23 cellular contexts compared by ENCODE assay signal in genomic region chr18:8898990-8899389, GRCh38.
DNase-seq lines count a peak whose midpoint lies in the region; ATAC-seq, FAIRE-seq and TF ChIP-seq lines count a peak whose summit lies in the region.
"Had no signal": no experiment of that assay in that cellular context is flagged by ENCODE, and none has a peak within 500 bp of the region (broad histone marks: within the 10 kb centered on the region; RNA-seq: fewer than 3 reads in every experiment).

No MANE protein-coding gene starts in this region.

- H3K27ac Mint-ChIP-seq in glutamatergic neuron (ENCODE audit: unreplicated experiment) = peak overlapping the region; percentile 82
- H3K27ac Mint-ChIP-seq: CD4-positive, CD25-positive, alpha-beta regulatory T cell; stimulated activated naive CD8-positive, alpha-beta T cell treated with anti-CD3 and anti-CD28 coated beads, Interleukin-15, amount 100 ng/mL, for 72 hours had no signal

- WGBS in A549 (ENCODE audit: missing lambda C conversion rate) = 44% methylated on average over 1 of the region's 3 CpGs

- peaks cover 1% of the 10 kb centered on the region for H3K27me3 Mint-ChIP-seq in glutamatergic neuron (ENCODE audit: unreplicated experiment)

- H3K4me1 ChIP-seq in A549 (no peaks in the 10 kb centered on the region), SJCRH30 (no peaks in the 10 kb centered on the region)
- H3K4me1 ChIP-seq: adrenal gland, HAP-1, upper lobe of left lung had no signal

- H3K36me3 Mint-ChIP-seq in glutamatergic neuron (ENCODE audit: unreplicated experiment) = peaks cover 35% of the 10 kb centered on the region
- H3K36me3 Mint-ChIP-seq: CD4-positive, CD25-positive, alpha-beta regulatory T cell had no signal

- H3K9me3 ChIP-seq in A549 (peaks cover 4% of the 10 kb centered on the region; the same call in 1 of the 3 replicates), SJCRH30 (replicated peaks) (no peaks in the 10 kb centered on the region)
- H3K9me3 ChIP-seq: adrenal gland, upper lobe of left lung had no signal

- no peak for TF ChIP-seq EP300 in A549 (IDR thresholded peaks at IDR 0.05)

- POLR2A ChIA-PET in A549 (lab: Yijun Ruan, JAX) = no interaction called here
- POLR2A ChIA-PET in HEK293T (lab: Yijun Ruan, JAX) = no interaction called here

- TF ChIP-seq CTCF in A549 (IDR thresholded peaks at IDR 0.05) (no peak), glutamatergic neuron (IDR thresholded peaks at IDR 0.05; ENCODE audit: partially characterized antibody, unreplicated experiment) (no peak)

- 0 out of 6 replicates have a peak overlapping the region, but pooled peaks of 1 of the 2 experiments have one; percentile 25 for H3K27ac ChIP-seq in A549
- H3K27ac ChIP-seq in SJCRH30 = no peak overlapping the region
- H3K27ac ChIP-seq: adrenal gland, upper lobe of left lung had no signal

- no peak overlapping the region for H3K4me3 ChIP-seq in A549
- H3K4me3 ChIP-seq in SJCRH30 = no peak overlapping the region
- H3K4me3 ChIP-seq: adrenal gland, HAP-1, upper lobe of left lung had no signal

- CTCF ChIA-PET in A549 (lab: Yijun Ruan, JAX) (no interaction called here), HEK293T (lab: Yijun Ruan, JAX) (no interaction called here)

- DNase-seq in A549 (ENCODE audit: low read depth in 1 of 2, low spot score in 1 of 2) = no peak
- DNase-seq in HEK293T (ENCODE audit: extremely low spot score) = no peak
- peak; percentile 33 to 38 for DNase-seq in SJCRH30
- DNase-seq in glutamatergic neuron = peak; percentile 36
- DNase-seq in midbrain (lab: John Stamatoyannopoulos, UW) = no peak
- DNase-seq in urothelium cell line (ENCODE audit: low spot score) = no peak
- DNase-seq in AML-193 (lab: John Stamatoyannopoulos, UW) = no peak
- no peak for DNase-seq in germinal center (ENCODE audit: low spot score)
- DNase-seq: ACHN; activated CD4-positive, alpha-beta T cell treated with anti-CD3 and anti-CD28 coated beads for 48 hours; adrenal gland; CD4-positive, CD25-positive, alpha-beta regulatory T cell; DMS79 treated with DMSO at 0.1 percent for 48 hours; effector memory CD4-positive, alpha-beta T cell; kidney; NCI-H1092; NK-92 treated with Interleukin-12 subunit alpha and Interleukin-12 subunit beta, amount 100 ng/mL, for 24 hours; stimulated activated naive CD8-positive, alpha-beta T cell treated with anti-CD3 and anti-CD28 coated beads, Interleukin-15, amount 100 ng/mL, for 72 hours; upper lobe of left lung had no signal

- no peak for TF ChIP-seq RAD21 in A549 (conservative IDR thresholded peaks at IDR 0.05 in 1 of 2, IDR thresholded peaks at IDR 0.05 in 1 of 2)

- H3K4me1 Mint-ChIP-seq in glutamatergic neuron (ENCODE audit: low read depth, unreplicated experiment) = peaks cover 18% of the 10 kb centered on the region
- H3K4me1 Mint-ChIP-seq: CD4-positive, CD25-positive, alpha-beta regulatory T cell; stimulated activated naive CD8-positive, alpha-beta T cell treated with anti-CD3 and anti-CD28 coated beads, Interleukin-15, amount 100 ng/mL, for 72 hours had no signal

- ATAC-seq in A549 = no peak
- ATAC-seq: sciatic nerve; stimulated activated naive CD8-positive, alpha-beta T cell treated with anti-CD3 and anti-CD28 coated beads, Interleukin-15, amount 100 ng/mL, for 72 hours had no signal

- no peak overlapping the region for H3K4me2 ChIP-seq in A549

- FAIRE-seq in A549 (lab: Jason Lieb, UNC) (no peak), urothelium cell line (lab: Jason Lieb, UNC) (no peak)
- FAIRE-seq: GM19239, kidney, TTC549 had no signal

- no peak overlapping the region for H3K4me3 Mint-ChIP-seq in glutamatergic neuron (ENCODE audit: unreplicated experiment)
- H3K4me3 Mint-ChIP-seq: CD4-positive, CD25-positive, alpha-beta regulatory T cell; stimulated activated naive CD8-positive, alpha-beta T cell treated with anti-CD3 and anti-CD28 coated beads, Interleukin-15, amount 100 ng/mL, for 72 hours had no signal

- no peak for TF ChIP-seq POLR2A in A549 (IDR thresholded peaks at IDR 0.05; ENCODE audit: low read length)

- H3K9me3 Mint-ChIP-seq in glutamatergic neuron (ENCODE audit: unreplicated experiment) = peaks cover 11% of the 10 kb centered on the region

- no peaks in the 10 kb centered on the region for H3K36me3 ChIP-seq in SJCRH30
- H3K36me3 ChIP-seq: adrenal gland, HAP-1, upper lobe of left lung had no signal

- no peaks in the 10 kb centered on the region for H3K27me3 ChIP-seq in SJCRH30
- H3K27me3 ChIP-seq: adrenal gland, upper lobe of left lung had no signal

TF ChIP-seq in A549, 52 proteins besides CTCF, POLR2A, EP300 and RAD21:
- TF ChIP-seq HOXB5 (CRISPR knock-in tag; IDR thresholded peaks at IDR 0.05) (0 out of 2 replicates have a peak, but pooled peaks have one; percentile 53), FOXS1 (CRISPR knock-in tag; IDR thresholded peaks at IDR 0.05) (no peak)

TF ChIP-seq in HEK293T, 16 proteins besides CTCF, POLR2A, EP300 and RAD21:
- TF ChIP-seq BHLHE40 (IDR thresholded peaks at IDR 0.05; ENCODE audit: borderline replicate concordance) (no peak), LEF1 (IDR thresholded peaks at IDR 0.05; ENCODE audit: borderline replicate concordance) (no peak), NFRKB (IDR thresholded peaks at IDR 0.05) (no peak), PKNOX1 (IDR thresholded peaks at IDR 0.05) (peak; percentile 26; the same call in 1 of the 2 replicates), FOXM1 (IDR thresholded peaks at IDR 0.05; ENCODE audit: borderline replicate concordance) (no peak)
TF ChIP-seq in HEK293T: peak in this region for 1.

Comparison
In these comparisons a context has a peak if more than half of its experiments do, and no peak if none do; other contexts are left out.
1. DNase-seq: peak in SJCRH30 (2 of 2) and glutamatergic neuron (single experiment); none in A549 (0 of 2), HEK293T (single experiment), midbrain (single experiment), urothelium cell line (single experiment), AML-193 (0 of 2) and germinal center (single experiment).